8 cellular contexts compared by ENCODE assay signal in genomic region chr18:63016270-63016669, GRCh38.
A peak's percentile ranks its signal among the peaks of the same experiment; 100 is the strongest.
DNase-seq lines count a peak whose midpoint lies in the region; ATAC-seq, FAIRE-seq and TF ChIP-seq lines count a peak whose summit lies in the region.

No MANE protein-coding gene starts in this region.

- H2AFZ ChIP-seq in H1 (ENCODE audit: low read length), result no peak overlapping the region

- no peak overlapping the region for H3K56ac ChIP-seq in H1 (replicated peaks; ENCODE audit: insufficient read length, low read depth, low read length)

- H3K79me1 ChIP-seq in H1 (ENCODE audit: low read depth, low read length), result no peaks in the 10 kb centered on the region

- H3K9ac ChIP-seq in H1 (replicated peaks in 1 of 4; ENCODE audit: extremely low read depth in 1 of 4, low read depth in 3 of 4, low read length in 3 of 4), result no peak overlapping the region

- CTCF ChIA-PET in H1 (lab: Charles Lee; ENCODE audit: partially characterized antibody), result interaction anchor here (0.7 to 6.9 kb wide), 37 partner anchors 9 to 503 kb away, joined by 3 to 49 read pairs (median 5); partner anchors contain the start of gene BCL2

- H2AK5ac ChIP-seq in H1 (ENCODE audit: low read depth, low read length), result no peak overlapping the region

- H2BK120ac ChIP-seq in H1 (replicated peaks; ENCODE audit: low read depth, low read length), result no peak overlapping the region

- no peak overlapping the region for H2BK5ac ChIP-seq in H1 (ENCODE audit: low read depth, low read length)

- H3K27ac ChIP-seq in WERI-Rb-1 (no peak overlapping the region), H1 (ENCODE audit: low read depth, low read length) (no peak overlapping the region)

- H2BK20ac ChIP-seq in H1 (ENCODE audit: low read length), result no peak overlapping the region

- H3K27me3 ChIP-seq in BE2C, result no peaks in the 10 kb centered on the region
- no peaks in the 10 kb centered on the region for H3K27me3 ChIP-seq in WERI-Rb-1 (ENCODE audit: insufficient read depth, low read depth, severe bottlenecking)
- H3K27me3 ChIP-seq in H1 (replicated peaks in 1 of 4; ENCODE audit: control insufficient read depth in 3 of 4, extremely low read depth in 1 of 4, insufficient read depth in 3 of 4, low read length in 3 of 4), result no peaks in the 10 kb centered on the region

- no peaks in the 10 kb centered on the region for H4K20me1 ChIP-seq in H1 (replicated peaks in 1 of 2; ENCODE audit: control insufficient read depth in 1 of 2, insufficient read depth in 2 of 2, low read length in 2 of 2)

- H3K9me3 ChIP-seq in BE2C (no peaks in the 10 kb centered on the region), WERI-Rb-1 (ENCODE audit: severe bottlenecking) (peaks cover 5% of the 10 kb centered on the region), H1 (ENCODE audit: insufficient read depth in 2 of 2, low read depth in 1 of 2, low read length in 1 of 2) (0 out of 4 replicates have a peak, but pooled peaks cover 0 to 2% of the 10 kb centered on the region in 2 experiments)

- no peak for TF ChIP-seq EP300 in H1 (IDR thresholded peaks at IDR 0.05; ENCODE audit: borderline replicate concordance in 1 of 2, low read depth in 2 of 2, low read length in 2 of 2)

- H4K91ac ChIP-seq in H1 (replicated peaks; ENCODE audit: insufficient read length, low read length), result no peak overlapping the region

- H4K5ac ChIP-seq in H1 (ENCODE audit: insufficient read length, low read depth, low read length), result no peak overlapping the region

- H3K14ac ChIP-seq in H1 (ENCODE audit: insufficient read length), result no peak overlapping the region

- H3K18ac ChIP-seq in H1 (ENCODE audit: extremely low read depth, low read length), result no peak overlapping the region

- H3K36me3 ChIP-seq in BE2C (no peaks in the 10 kb centered on the region), WERI-Rb-1 (no peaks in the 10 kb centered on the region), H1 (ENCODE audit: control insufficient read depth in 2 of 4, insufficient read depth in 4 of 4, low read length in 3 of 4) (no peaks in the 10 kb centered on the region)

- no peak overlapping the region for H2BK15ac ChIP-seq in H1 (ENCODE audit: low read length)

- no peak overlapping the region for H3K23ac ChIP-seq in H1 (ENCODE audit: insufficient read length)

- H3K79me2 ChIP-seq in H1 (ENCODE audit: control insufficient read depth in 1 of 2, insufficient read depth in 2 of 2, low read length in 2 of 2), result no peaks in the 10 kb centered on the region

- no peak overlapping the region for H2BK12ac ChIP-seq in H1 (ENCODE audit: low read depth, low read length)

- POLR2A ChIA-PET in H1 (lab: Charles Lee; ENCODE audit: partially characterized antibody), result interaction anchor here (1.2 kb wide), 1 partner anchor 10 kb away, joined by 4 read pairs; no protein-coding TSS in a partner anchor

- DNase-seq in BE2C (peak; percentile 49), NCI-H1930 (lab: John Stamatoyannopoulos, UW) (peak; percentile 32 to 37), WERI-Rb-1 (peak; percentile 51), H1 (ENCODE audit: low read depth in 1 of 2, low spot score in 2 of 2) (peak in 1 of 2 experiments; percentile 50), middle frontal gyrus (ENCODE audit: extremely low spot score, low spot score) (peak; percentile 45), superior temporal gyrus (ENCODE audit: extremely low spot score) (peak; percentile 88)

- peaks cover 2% of the 10 kb centered on the region; the same call in 1 of the 2 replicates for H3K23me2 ChIP-seq in H1 (ENCODE audit: low read depth, low read length)

- TF ChIP-seq RAD21 in H1 (IDR thresholded peaks at IDR 0.05 in 1 of 2, conservative IDR thresholded peaks at IDR 0.05 in 1 of 2; ENCODE audit: low read depth in 2 of 2, low read length in 2 of 2), result peak; percentile 89 to 93

- 8% methylated on average over 4 of the region's 4 CpGs; no CpG with 5 or more reads in 1 of the 2 experiments for WGBS in H1 (ENCODE audit: extremely low coverage in 1 of 2, insufficient coverage in 1 of 2, insufficient read length in 1 of 2, insufficient replicate concordance in 2 of 2, low coverage in 1 of 2, low lambda C conversion rate in 2 of 2, missing lambda C conversion rate in 1 of 2), 2 experiments

- no peak overlapping the region for H4K8ac ChIP-seq in H1 (ENCODE audit: extremely low read depth, insufficient read depth, low read length)

- no peak overlapping the region for H3K4ac ChIP-seq in H1 (replicated peaks; ENCODE audit: insufficient read length, low read depth, low read length)

- peak; percentile 76 for TF ChIP-seq CTCF in BE2C (IDR thresholded peaks at IDR 0.05; ENCODE audit: low read depth, low read length)
- peak; percentile 82 for TF ChIP-seq CTCF in WERI-Rb-1 (IDR thresholded peaks at IDR 0.05; ENCODE audit: low read depth, low read length)
- peak; percentile 44 to 76 (median 74) for TF ChIP-seq CTCF in H1 (IDR thresholded peaks at IDR 0.05; ENCODE audit: control extremely low read depth in 1 of 3, insufficient read depth in 1 of 3, low read depth in 1 of 3, low read length in 3 of 3)

- ATAC-seq in GM18907 (IDR thresholded peaks at IDR 0.05; ENCODE audit: unreplicated experiment) (peak; percentile 50), HG02623 (IDR thresholded peaks at IDR 0.05; ENCODE audit: unreplicated experiment) (no peak)

- no peak for TF ChIP-seq POLR2A in H1 (IDR thresholded peaks at IDR 0.05; ENCODE audit: control extremely low read depth in 1 of 2, low read depth in 2 of 2, low read length in 2 of 2)

- no peak overlapping the region for H3K4me2 ChIP-seq in H1 (ENCODE audit: insufficient read depth in 1 of 2, low read depth in 2 of 2, low read length in 2 of 2)

- H3K4me1 ChIP-seq in BE2C (no peaks in the 10 kb centered on the region), H1 (replicated peaks in 1 of 4; ENCODE audit: control insufficient read depth in 3 of 4, insufficient read depth in 4 of 4, low read length in 3 of 4) (no peaks in the 10 kb centered on the region)

- peak; percentile 83 for FAIRE-seq in H1 (lab: Jason Lieb, UNC)

- H3K4me3 ChIP-seq in BE2C (ENCODE audit: low read depth, low read length), result no peak overlapping the region
- H3K4me3 ChIP-seq in WERI-Rb-1 (ENCODE audit: low read depth, low read length), result no peak overlapping the region
- no peak overlapping the region for H3K4me3 ChIP-seq in H1 (ENCODE audit: extremely low read depth in 1 of 4, insufficient read depth in 2 of 4, low read depth in 3 of 4, low read length in 4 of 4)

TF ChIP-seq in H1, 55 proteins besides CTCF, POLR2A, EP300 and RAD21:
- TF ChIP-seq KDM5A (IDR thresholded peaks at IDR 0.05; ENCODE audit: low read length), result no peak
- TF ChIP-seq CREB1 (IDR thresholded peaks at IDR 0.05), result peak; percentile 44; the same call in 1 of the 2 replicates
TF ChIP-seq in H1: peak in this region for 1.
